33 cellular contexts compared by ENCODE assay signal in the genomic region with DNA sequence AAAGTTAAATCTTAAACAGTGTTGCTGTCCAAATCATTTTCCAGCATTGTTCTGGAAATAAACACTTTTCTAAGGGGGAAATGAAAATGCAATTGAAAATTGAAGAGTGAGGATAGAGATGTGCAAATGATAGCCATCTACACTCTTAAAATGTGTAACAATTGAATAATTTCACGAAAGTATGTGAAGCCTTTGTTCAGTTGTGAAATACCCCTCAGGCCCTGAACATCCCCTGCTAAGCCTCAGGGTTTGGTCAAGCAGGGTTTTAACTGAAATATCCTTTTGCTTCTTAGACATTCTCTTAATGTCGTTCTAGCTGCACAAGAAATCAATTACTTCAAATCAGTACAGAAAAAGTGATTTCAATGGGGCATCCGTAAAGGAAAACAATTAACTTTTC.
"Had no signal": no experiment of that assay in that cellular context is flagged by ENCODE, and none has a peak within 500 bp of the region (broad histone marks: within the 10 kb centered on the region; RNA-seq: fewer than 3 reads in every experiment).

No MANE protein-coding gene starts in this region.

- H3K4me3 ChIP-seq: PC-9 had no signal

- H2AFZ ChIP-seq: PC-9 had no signal

- H3K4me1 Mint-ChIP-seq: activated CD4-positive, alpha-beta memory T cell treated with anti-CD3 and anti-CD28 coated beads, Interleukin-2, amount 10 ng/mL, durations not matched to agents 7 days and 5 days; activated naive CD4-positive, alpha-beta T cell treated with anti-CD3 and anti-CD28 coated beads, Interleukin-2, amount 10 ng/mL, durations not matched to agents 7 days and 5 days; activated naive CD8-positive, alpha-beta T cell treated with anti-CD3 and anti-CD28 coated beads, Interleukin-2, amount 50 U/mL, for 24 hours; brain; central memory CD8-positive, alpha-beta T cell; IgD-negative memory B cell had no signal

- H3K27ac ChIP-seq: PC-9, WERI-Rb-1 had no signal

- H3K36me3 Mint-ChIP-seq: activated CD8-positive, alpha-beta memory T cell treated with anti-CD3 and anti-CD28 coated beads, Interleukin-2, amount 10 ng/mL, durations not matched to agents 7 days and 5 days; activated naive CD4-positive, alpha-beta T cell treated with anti-CD3 and anti-CD28 coated beads, Interleukin-2, amount 10 ng/mL, durations not matched to agents 7 days and 5 days; activated naive CD8-positive, alpha-beta T cell; IgD-negative memory B cell had no signal

- H3K27ac Mint-ChIP-seq: activated CD4-positive, alpha-beta memory T cell treated with anti-CD3 and anti-CD28 coated beads, Interleukin-2, amount 10 ng/mL, durations not matched to agents 7 days and 5 days; activated CD8-positive, alpha-beta memory T cell treated with anti-CD3 and anti-CD28 coated beads, Interleukin-2, amount 10 ng/mL, durations not matched to agents 7 days and 5 days; activated naive CD4-positive, alpha-beta T cell treated with anti-CD3 and anti-CD28 coated beads, Interleukin-2, amount 10 ng/mL, durations not matched to agents 7 days and 5 days; activated naive CD8-positive, alpha-beta T cell; activated naive CD8-positive, alpha-beta T cell treated with anti-CD3 and anti-CD28 coated beads, Interleukin-2, amount 50 U/mL, for 24 hours; brain; IgD-negative memory B cell had no signal

- DNase-seq: activated CD4-positive, alpha-beta memory T cell treated with anti-CD3 and anti-CD28 coated beads, Interleukin-2, amount 10 ng/mL, durations not matched to agents 7 days and 5 days; activated CD4-positive, alpha-beta T cell treated with anti-CD3 and anti-CD28 coated beads for 1 hour; activated CD4-positive, alpha-beta T cell treated with anti-CD3 and anti-CD28 coated beads for 48 hours; activated CD4-positive, CD25-positive, alpha-beta regulatory T cell; activated CD8-positive, alpha-beta memory T cell treated with anti-CD3 and anti-CD28 coated beads for 24 hours; activated CD8-positive, alpha-beta memory T cell treated with anti-CD3 and anti-CD28 coated beads, Interleukin-2, amount 10 ng/mL, durations not matched to agents 7 days and 5 days; activated CD8-positive, alpha-beta memory T cell treated with anti-CD3 and anti-CD28 coated beads, Interleukin-2, amount 50 U/mL, for 48 hours; activated effector memory CD4-positive, alpha-beta T cell treated with Interleukin-2 at 50 U/mL for 16 hours; activated naive CD4-positive, alpha-beta T cell treated with anti-CD3 and anti-CD28 coated beads, Interleukin-2, amount 10 ng/mL, durations not matched to agents 7 days and 5 days; activated naive CD8-positive, alpha-beta T cell treated with anti-CD3 and anti-CD28 coated beads, Interleukin-2, amount 50 U/mL, for 24 hours; activated T-cell treated with anti-CD3 and anti-CD28 coated beads, Interleukin-2, amount 50 U/mL, for 48 hours; amniotic stem cell; Kasumi-1; KG1; NCI-H1105; NCI-H1417 treated with DMSO at 0.1 percent for 48 hours; NCI-H1694; NCI-H2029; NCI-H345; NCI-H510A; NCI-H748 treated with DMSO at 0.1 percent for 48 hours; NK-92 treated with Interleukin-12 subunit alpha and Interleukin-12 subunit beta, amount 100 ng/mL, for 24 hours; PC-9; Right ventricle myocardium superior; SW 1271; T-helper 1 cell; T1000; WERI-Rb-1 had no signal

- H3K27me3 Mint-ChIP-seq: activated naive CD8-positive, alpha-beta T cell treated with anti-CD3 and anti-CD28 coated beads, Interleukin-2, amount 50 U/mL, for 24 hours; brain had no signal

- ATAC-seq: activated CD8-positive, alpha-beta memory T cell treated with anti-CD3 and anti-CD28 coated beads, Interleukin-2, amount 10 ng/mL, durations not matched to agents 7 days and 5 days; activated naive CD8-positive, alpha-beta T cell treated with anti-CD3 and anti-CD28 coated beads, Interleukin-2, amount 50 U/mL, for 24 hours had no signal

- H3K4me2 ChIP-seq: PC-9 had no signal

- H3K4me3 Mint-ChIP-seq: activated CD4-positive, alpha-beta memory T cell treated with anti-CD3 and anti-CD28 coated beads, Interleukin-2, amount 10 ng/mL, durations not matched to agents 7 days and 5 days; activated CD8-positive, alpha-beta memory T cell treated with anti-CD3 and anti-CD28 coated beads, Interleukin-2, amount 10 ng/mL, durations not matched to agents 7 days and 5 days; activated naive CD4-positive, alpha-beta T cell treated with anti-CD3 and anti-CD28 coated beads, Interleukin-2, amount 10 ng/mL, durations not matched to agents 7 days and 5 days; activated naive CD8-positive, alpha-beta T cell; activated naive CD8-positive, alpha-beta T cell treated with anti-CD3 and anti-CD28 coated beads, Interleukin-2, amount 50 U/mL, for 24 hours; brain; central memory CD8-positive, alpha-beta T cell; IgD-negative memory B cell had no signal

- H3K36me3 ChIP-seq: WERI-Rb-1 had no signal

- H3K9me3 Mint-ChIP-seq: activated CD4-positive, alpha-beta memory T cell treated with anti-CD3 and anti-CD28 coated beads, Interleukin-2, amount 10 ng/mL, durations not matched to agents 7 days and 5 days; activated naive CD4-positive, alpha-beta T cell treated with anti-CD3 and anti-CD28 coated beads, Interleukin-2, amount 10 ng/mL, durations not matched to agents 7 days and 5 days; activated naive CD8-positive, alpha-beta T cell treated with anti-CD3 and anti-CD28 coated beads, Interleukin-2, amount 50 U/mL, for 24 hours; brain; central memory CD8-positive, alpha-beta T cell; IgD-negative memory B cell had no signal

- FAIRE-seq: RCC 7860 had no signal
